Comparison of ENCODE assay signal across 17 cellular contexts in the genomic region with DNA sequence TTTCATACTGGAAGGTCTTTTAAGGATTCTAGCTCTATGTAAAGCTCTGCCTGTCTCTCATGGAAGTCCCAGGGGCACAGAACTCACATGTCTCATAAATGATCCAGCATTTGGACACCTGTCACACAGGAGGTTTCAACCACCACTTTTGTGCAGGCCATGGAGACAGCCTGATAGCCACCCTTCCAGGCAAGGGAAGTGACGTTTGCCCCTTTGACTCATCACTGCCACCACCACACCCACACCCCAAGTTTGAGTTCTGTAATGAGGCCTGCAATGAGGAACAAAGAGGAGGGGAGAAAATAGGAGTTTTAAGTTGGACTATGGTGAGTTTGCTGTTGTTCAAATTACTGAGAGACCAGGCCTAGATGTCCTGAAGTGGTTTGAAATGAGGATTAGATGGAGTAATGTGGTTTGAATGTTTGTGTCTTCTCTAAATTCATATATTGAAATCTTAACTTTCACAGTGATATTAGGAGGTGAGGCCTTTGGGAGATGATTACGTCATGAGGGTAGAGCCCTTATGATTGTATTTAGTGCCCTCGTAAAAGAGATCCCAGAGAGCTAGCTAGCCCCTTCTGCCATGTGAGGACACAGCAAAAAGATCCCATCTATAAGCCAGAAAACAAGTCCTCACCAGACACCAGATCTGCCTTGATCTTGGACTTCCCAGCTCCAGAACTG.
DNase-seq lines count a peak whose midpoint lies in the region; ATAC-seq, FAIRE-seq and TF ChIP-seq lines count a peak whose summit lies in the region.
"Had no signal": no experiment of that assay in that cellular context is flagged by ENCODE, and none has a peak within 500 bp of the region (broad histone marks: within the 10 kb centered on the region; RNA-seq: fewer than 3 reads in every experiment).

No MANE protein-coding gene starts in this region.

- TF ChIP-seq CTCF in HepG2 (CRISPR knock-in tag; IDR thresholded peaks at IDR 0.05) (no peak), right lobe of liver (IDR thresholded peaks at IDR 0.05) (no peak)

- no peaks in the 10 kb centered on the region for H4K20me1 ChIP-seq in HepG2 (ENCODE audit: insufficient read depth, low read length)

- intact Hi-C loops in HepG2 (cut with micrococcal nuclease; ENCODE audit: unreplicated experiment) (no loop called here), right lobe of liver (cut with DNase I) (no loop called here)

- ATAC-seq in HepG2 (no peak), right lobe of liver (no peak), GM21723 (IDR thresholded peaks at IDR 0.05; ENCODE audit: unreplicated experiment) (peak; percentile 82), HG03159 (IDR thresholded peaks at IDR 0.05; ENCODE audit: unreplicated experiment) (peak; percentile 76)
- peak; percentile 51 for ATAC-seq in stimulated activated effector memory CD8-positive, alpha-beta T cell treated with anti-CD3 and anti-CD28 coated beads, Interleukin-12 subunit alpha, Interleukin-12 subunit beta, amount 100 ng/mL, for 72 hours
- ATAC-seq: pancreas; stimulated activated memory B cell treated with anti-CD40 and anti-IgM and Interleukin-4, amounts not matched to agents 10 μg/mL and 1 μg/mL and 100 μg/mL, for 72 hours had no signal

- 0% methylated on average over 3 of the region's 3 CpGs for WGBS in HepG2 (ENCODE audit: low lambda C conversion rate)
- WGBS in right lobe of liver (ENCODE audit: insufficient coverage, low coverage, low lambda C conversion rate, missing lambda C conversion rate) = 61% methylated on average over 3 of the region's 3 CpGs

- H3K27ac ChIP-seq in HepG2 (ENCODE audit: extremely low read length, insufficient read depth, low read length) (no peak overlapping the region), right lobe of liver (no peak overlapping the region)
- H3K27ac ChIP-seq: ascending aorta, dorsolateral prefrontal cortex, pancreas had no signal

- peaks cover 6% of the 10 kb centered on the region for H3K9me3 Mint-ChIP-seq in stimulated activated effector memory CD8-positive, alpha-beta T cell treated with anti-CD3 and anti-CD28 coated beads, Interleukin-12 subunit alpha, Interleukin-12 subunit beta, amount 100 ng/mL, for 72 hours

- in situ Hi-C loops in HepG2 (cut with HindIII; ENCODE audit: extremely low pct_ligation_motif_present, low pct_unique_long_range_greater_than_20kb) = no loop called here

- POLR2A ChIA-PET in HepG2 (lab: Yijun Ruan, JAX) = no interaction called here

- H2AFZ ChIP-seq in HepG2 (ENCODE audit: low read length) = no peak overlapping the region

- H3K36me3 ChIP-seq in HepG2 (replicated peaks in 1 of 2; ENCODE audit: control insufficient read depth in 1 of 2, insufficient read depth in 2 of 2, low read length in 2 of 2) (no peaks in the 10 kb centered on the region), right lobe of liver (no peaks in the 10 kb centered on the region)
- H3K36me3 ChIP-seq: ascending aorta, pancreas had no signal

- no peak overlapping the region for H3K4me2 ChIP-seq in HepG2 (ENCODE audit: low read depth, low read length)

- TF ChIP-seq RAD21 in HepG2 (CRISPR knock-in tag; IDR thresholded peaks at IDR 0.05) = no peak

- no peak for DNase-seq in HepG2 (ENCODE audit: low spot score)
- no peak for DNase-seq in right lobe of liver
- DNase-seq in stimulated activated effector memory CD8-positive, alpha-beta T cell treated with anti-CD3 and anti-CD28 coated beads, Interleukin-12 subunit alpha, Interleukin-12 subunit beta, amount 100 ng/mL, for 72 hours (ENCODE audit: low spot score in 2 of 2) = no peak
- no peak for DNase-seq in activated effector memory CD4-positive, alpha-beta T cell treated with anti-CD3 and anti-CD28 coated beads, Interleukin-2, amount 50 U/mL, for 16 hours
- no peak for DNase-seq in HUDEP-2 (lab: John Stamatoyannopoulos, UW; ENCODE audit: unreplicated experiment in 76 of 76)
- no peak for DNase-seq in T-helper 1 cell
- DNase-seq: dorsolateral prefrontal cortex, IMR-90, NCI-H1436, NCI-H526, pancreas, Right ventricle myocardium superior had no signal

- H3K9ac ChIP-seq in HepG2 (ENCODE audit: insufficient read depth, low read depth, low read length) = no peak overlapping the region

- H3K4me1 ChIP-seq in HepG2 (ENCODE audit: insufficient read depth, low read length) (no peaks in the 10 kb centered on the region), right lobe of liver (no peaks in the 10 kb centered on the region)
- H3K4me1 ChIP-seq: ascending aorta, pancreas had no signal

- no peak overlapping the region for H3K4me3 Mint-ChIP-seq in stimulated activated effector memory CD8-positive, alpha-beta T cell treated with anti-CD3 and anti-CD28 coated beads, Interleukin-12 subunit alpha, Interleukin-12 subunit beta, amount 100 ng/mL, for 72 hours
- H3K4me3 Mint-ChIP-seq: stimulated activated memory B cell treated with anti-CD40 and anti-IgM and Interleukin-4, amounts not matched to agents 10 μg/mL and 1 μg/mL and 100 μg/mL, for 72 hours had no signal

- H3K4me3 ChIP-seq in HepG2 (replicated peaks in 1 of 3; ENCODE audit: insufficient read depth in 1 of 3, low read depth in 2 of 3, low read length in 3 of 3) (no peak overlapping the region), right lobe of liver (no peak overlapping the region)
- H3K4me3 ChIP-seq: ascending aorta, dorsolateral prefrontal cortex, pancreas had no signal

- H3K27me3 ChIP-seq in HepG2 (ENCODE audit: control insufficient read depth in 1 of 2, insufficient read depth in 2 of 2, low read length in 2 of 2) (no peaks in the 10 kb centered on the region), right lobe of liver (no peaks in the 10 kb centered on the region)
- H3K27me3 ChIP-seq: ascending aorta, dorsolateral prefrontal cortex, pancreas had no signal

- H3K9me3 ChIP-seq in HepG2 (ENCODE audit: low read length) (peaks cover 71% of the 10 kb centered on the region), right lobe of liver (no peaks in the 10 kb centered on the region)
- H3K9me3 ChIP-seq: ascending aorta, pancreas had no signal

- TF ChIP-seq POLR2A in HepG2 (IDR thresholded peaks at IDR 0.05; ENCODE audit: insufficient read depth in 1 of 2, low read depth in 2 of 2, low read length in 2 of 2) (no peak), right lobe of liver (IDR thresholded peaks at IDR 0.05) (no peak)

- no peak for TF ChIP-seq EP300 in HepG2 (IDR thresholded peaks at IDR 0.05; ENCODE audit: low read depth in 2 of 2, low read length in 2 of 2)
- TF ChIP-seq EP300 in HepG2 (CRISPR knock-in tag; IDR thresholded peaks at IDR 0.05; ENCODE audit: borderline replicate concordance) = no peak

- no peaks in the 10 kb centered on the region for H3K79me2 ChIP-seq in HepG2 (ENCODE audit: insufficient read depth, low read length)

- no peaks in the 10 kb centered on the region for H3K36me3 Mint-ChIP-seq in stimulated activated effector memory CD8-positive, alpha-beta T cell treated with anti-CD3 and anti-CD28 coated beads, Interleukin-12 subunit alpha, Interleukin-12 subunit beta, amount 100 ng/mL, for 72 hours
- H3K36me3 Mint-ChIP-seq: stimulated activated memory B cell treated with anti-CD40 and anti-IgM and Interleukin-4, amounts not matched to agents 10 μg/mL and 1 μg/mL and 100 μg/mL, for 72 hours had no signal

- BruUV-seq in HepG2 (replicated peaks; lab: Mats Ljungman, UMichigan) = no TSS peak

- CTCF ChIA-PET in HepG2 (lab: Yijun Ruan, JAX; ENCODE audit: low intra/inter-chr PET ratio, low total read pairs) = no interaction called here

- H3K27ac Mint-ChIP-seq in stimulated activated effector memory CD8-positive, alpha-beta T cell treated with anti-CD3 and anti-CD28 coated beads, Interleukin-12 subunit alpha, Interleukin-12 subunit beta, amount 100 ng/mL, for 72 hours = no peak overlapping the region
- H3K27ac Mint-ChIP-seq: stimulated activated memory B cell treated with anti-CD40 and anti-IgM and Interleukin-4, amounts not matched to agents 10 μg/mL and 1 μg/mL and 100 μg/mL, for 72 hours had no signal

- no peak for FAIRE-seq in HepG2 (lab: Jason Lieb, UNC)
- FAIRE-seq: GM18507, pancreas had no signal

- no peaks in the 10 kb centered on the region for H3K4me1 Mint-ChIP-seq in stimulated activated effector memory CD8-positive, alpha-beta T cell treated with anti-CD3 and anti-CD28 coated beads, Interleukin-12 subunit alpha, Interleukin-12 subunit beta, amount 100 ng/mL, for 72 hours
- H3K4me1 Mint-ChIP-seq: stimulated activated memory B cell treated with anti-CD40 and anti-IgM and Interleukin-4, amounts not matched to agents 10 μg/mL and 1 μg/mL and 100 μg/mL, for 72 hours had no signal

TF ChIP-seq in HepG2, 621 proteins besides CTCF, POLR2A, EP300 and RAD21:
- TF ChIP-seq ATF7 (IDR thresholded peaks at IDR 0.05) (peak; percentile 90), ATF7 (CRISPR knock-in tag; IDR thresholded peaks at IDR 0.05) (no peak), ZFP36L1 (CRISPR knock-in tag; IDR thresholded peaks at IDR 0.05) (no peak), CREB1 (IDR thresholded peaks at IDR 0.05) (peak; percentile 72), CREB1 (CRISPR knock-in tag; IDR thresholded peaks at IDR 0.05) (no peak)

Comparison
In these comparisons a context has a peak if more than half of its experiments do, and no peak if none do; other contexts are left out.
1. ATAC-seq: peak in GM21723 (single experiment), HG03159 (single experiment) and stimulated activated effector memory CD8-positive, alpha-beta T cell treated with anti-CD3 and anti-CD28 coated beads, Interleukin-12 subunit alpha, Interleukin-12 subunit beta, amount 100 ng/mL, for 72 hours (single experiment); none in HepG2 (single experiment) and right lobe of liver (0 of 4).